Comparison of ENCODE assay signal across 8 cellular contexts in genomic region chr12:118376089-118377004, GRCh38. TPM values are rescaled to one million over a fixed set of nuclear protein-coding genes. Genes with fewer than 3 reads are reported as not detected.
DNase-seq lines count a peak whose midpoint lies in the region; ATAC-seq and TF ChIP-seq lines count a peak whose summit lies in the region.

Gene SUDS3, plus strand, starts transcription at chr12:118376555. Its CDS starts 137 bp downstream, at chr12:118376692.

- DNase-seq in Caki2 (ENCODE audit: low read depth) (peak; percentile 87), GM23338 (ENCODE audit: low spot score) (peak; percentile 95), NCI-H146 treated with DMSO at 0.1 percent for 48 hours (lab: John Stamatoyannopoulos, UW; ENCODE audit: unreplicated experiment) (peak; percentile 61), amniotic epithelial cell (ENCODE audit: low read depth) (peak; percentile 53), heart left ventricle (peak; percentile 90 to 96 (median 92)), pons (ENCODE audit: low spot score) (peak; percentile 90), tibial nerve (ENCODE audit: low spot score in 2 of 2) (peak; percentile 94 to 99)

- H3K27me3 Mint-ChIP-seq in GM23338 (ENCODE audit: insufficient read depth, low read depth, poor library complexity): peaks cover 11% of the 10 kb centered on the region
- H3K27me3 Mint-ChIP-seq in T-helper 1 cell treated with Interleukin-12 subunit alpha and Interleukin-12 subunit beta and Interleukin-4 antibody, amounts not matched to agents 30 μg/mL and 1 μg/mL, for 36 hours (ENCODE audit: low read depth): no peaks in the 10 kb centered on the region

- H3K9me3 ChIP-seq in heart left ventricle (no peaks in the 10 kb centered on the region), tibial nerve (no peaks in the 10 kb centered on the region)

- peak; percentile 26 for ATAC-seq in GM23338
- peak; percentile 8 to 49 (median 43) for ATAC-seq in heart left ventricle

- peak within 1 kb of the TSS; percentile 79 for H3K4me3 ChIP-seq in GM23338
- H3K4me3 ChIP-seq in heart left ventricle: peak within 1 kb of the TSS; percentile 85 to 100 (median 98)
- H3K4me3 ChIP-seq in tibial nerve: peak within 1 kb of the TSS; percentile 90 to 98 (median 92)

- H3K27me3 ChIP-seq in GM23338 (ENCODE audit: insufficient read depth) (peaks cover 7% of the 10 kb centered on the region), heart left ventricle (no peaks in the 10 kb centered on the region), tibial nerve (no peaks in the 10 kb centered on the region)

- H3K4me3 Mint-ChIP-seq in GM23338: peak within 1 kb of the TSS; percentile 80
- peak within 1 kb of the TSS; percentile 81 for H3K4me3 Mint-ChIP-seq in T-helper 1 cell treated with Interleukin-12 subunit alpha and Interleukin-12 subunit beta and Interleukin-4 antibody, amounts not matched to agents 30 μg/mL and 1 μg/mL, for 36 hours

- H3K4me1 ChIP-seq in GM23338 (ENCODE audit: insufficient read depth): peaks cover 16% of the 10 kb centered on the region
- H3K4me1 ChIP-seq in heart left ventricle: peaks cover 0 to 55% (median 29%) of the 10 kb centered on the region in 12 donors
- H3K4me1 ChIP-seq in tibial nerve: peaks cover 0 to 56% (median 14%) of the 10 kb centered on the region in 4 donors

- H3K79me2 ChIP-seq in GM23338 (replicated peaks; ENCODE audit: insufficient read depth): peaks cover 39% of the 10 kb centered on the region

- H3K36me3 ChIP-seq in GM23338 (ENCODE audit: insufficient read depth): peaks cover 18% of the 10 kb centered on the region
- H3K36me3 ChIP-seq in heart left ventricle: peaks cover 0 to 28% (median 22%) of the 10 kb centered on the region in 9 donors
- peaks cover 0 to 28% (median 4%) of the 10 kb centered on the region in 3 donors for H3K36me3 ChIP-seq in tibial nerve

- peak within 1 kb of the TSS; percentile 87; the same call in 1 of the 2 replicates for H2AFZ ChIP-seq in GM23338

- 0 out of 2 replicates have a peak, but pooled peaks cover 3% of the 10 kb centered on the region for H3F3A ChIP-seq in GM23338 (replicated peaks; ENCODE audit: low read depth)

- H3K4me1 Mint-ChIP-seq in GM23338: peaks cover 22% of the 10 kb centered on the region
- H3K4me1 Mint-ChIP-seq in T-helper 1 cell treated with Interleukin-12 subunit alpha and Interleukin-12 subunit beta and Interleukin-4 antibody, amounts not matched to agents 30 μg/mL and 1 μg/mL, for 36 hours (ENCODE audit: low read depth): peaks cover 36% of the 10 kb centered on the region

- in situ Hi-C loops in Caki2 (cut with HindIII; ENCODE audit: low pct_unique_long_range_greater_than_20kb, low sequenced_read_pairs): loop anchor here (5.0 kb wide), 1 partner anchor 194 kb away; no protein-coding TSS in a partner anchor

- TF ChIP-seq CTCF in GM23338 (conservative IDR thresholded peaks at IDR 0.05; ENCODE audit: low read depth in 2 of 2) (peak; percentile 86 to 93), heart left ventricle (IDR thresholded peaks at IDR 0.05) (peak; percentile 88 to 100 (median 97)), tibial nerve (IDR thresholded peaks at IDR 0.05) (peak; percentile 96 to 99 (median 99))

- peak within 1 kb of the TSS; percentile 99 for H3K27ac Mint-ChIP-seq in GM23338
- peak within 1 kb of the TSS; percentile 99 for H3K27ac Mint-ChIP-seq in T-helper 1 cell treated with Interleukin-12 subunit alpha and Interleukin-12 subunit beta and Interleukin-4 antibody, amounts not matched to agents 30 μg/mL and 1 μg/mL, for 36 hours

- peak within 1 kb of the TSS; percentile 90; the same call in 1 of the 2 replicates for H3K27ac ChIP-seq in GM23338 (ENCODE audit: low read depth)
- peak within 1 kb of the TSS; percentile 85 to 98 (median 94) for H3K27ac ChIP-seq in heart left ventricle
- H3K27ac ChIP-seq in tibial nerve: peak within 1 kb of the TSS; percentile 89 to 97 (median 94)

- peak; percentile 47 to 87 for TF ChIP-seq EP300 in tibial nerve (IDR thresholded peaks at IDR 0.05)

- peaks cover 17% of the 10 kb centered on the region for H3K36me3 Mint-ChIP-seq in GM23338 (ENCODE audit: low read depth)
- peaks cover 5% of the 10 kb centered on the region for H3K36me3 Mint-ChIP-seq in T-helper 1 cell treated with Interleukin-12 subunit alpha and Interleukin-12 subunit beta and Interleukin-4 antibody, amounts not matched to agents 30 μg/mL and 1 μg/mL, for 36 hours (ENCODE audit: low read depth)

- intact Hi-C loops in heart left ventricle (cut with DNase I): loop anchor here (1.0 to 10.0 kb wide), 10 partner anchors 194 to 504 kb away; partner anchors contain the start of gene WSB2 (in 2 of the 10)

- no peaks in the 10 kb centered on the region for H3K9me2 ChIP-seq in GM23338 (ENCODE audit: insufficient read depth)

- H3K4me2 ChIP-seq in GM23338: peak within 1 kb of the TSS; percentile 97

- WGBS in heart left ventricle, 4 donors: 0% methylated on average over 38 to 102 of the region's 102 CpGs
- 0% methylated on average over 47 to 74 of the region's 102 CpGs for WGBS in tibial nerve, 2 donors

- no peaks in the 10 kb centered on the region; the same call in 2 of the 3 replicates for H3K9me3 Mint-ChIP-seq in GM23338
- no peaks in the 10 kb centered on the region for H3K9me3 Mint-ChIP-seq in T-helper 1 cell treated with Interleukin-12 subunit alpha and Interleukin-12 subunit beta and Interleukin-4 antibody, amounts not matched to agents 30 μg/mL and 1 μg/mL, for 36 hours

- peak in 1 of 2 donors; percentile 64 for TF ChIP-seq POLR2A in heart left ventricle (IDR thresholded peaks at IDR 0.05)
- TF ChIP-seq POLR2A in tibial nerve (IDR thresholded peaks at IDR 0.05): peak in 1 of 2 donors; percentile 38

- H4K20me1 ChIP-seq in GM23338 (replicated peaks; ENCODE audit: insufficient read depth): peaks cover 19% of the 10 kb centered on the region

TF ChIP-seq in GM23338, 12 proteins besides CTCF, POLR2A, EP300 and RAD21:
- TF ChIP-seq POLR2AphosphoS5 (IDR thresholded peaks at IDR 0.05; ENCODE audit: low read depth) (peak; percentile 64), STAT1 (IDR thresholded peaks at IDR 0.05; ENCODE audit: unreplicated experiment) (no peak), EZH2phosphoT487 (IDR thresholded peaks at IDR 0.05; ENCODE audit: unreplicated experiment) (no peak), NANOG (IDR thresholded peaks at IDR 0.05; ENCODE audit: borderline replicate concordance) (peak; percentile 47; the same call in 1 of the 2 replicates), CREB1 (CRISPR knock-in tag; IDR thresholded peaks at IDR 0.05; ENCODE audit: low read depth) (peak; percentile 49)

RNA-seq across cellular contexts. Expression of gene SUDS3, which starts in this region (rescaled TPM):
- 21.3 and 39.4 TPM in 2 replicates for total RNA-seq in Caki2 (2014; rRNA removed; shearing (Covaris generic); ENCODE audit: low replicate concordance)
- 73.8 and 77.1 TPM in 2 replicates for total RNA-seq in GM23338 (2014; rRNA removed; shearing (Covaris generic))
- polyA plus RNA-seq in GM23338 (2016; fragmentation: Nextera tagmentation; extraction: Ambion mirVana): 53.0 and 56.9 TPM in 2 replicates
- 10 to 100 TPM; 18.8 to 32.1 (median 21.8) TPM for total RNA-seq in heart left ventricle
- 10 to 100 TPM in 1 of 2 donors, 1 to 10 TPM in 1; 8.0 to 16.8 TPM for polyA plus RNA-seq in heart left ventricle
- total RNA-seq in tibial nerve: 10 to 100 TPM; 33.9 to 92.0 (median 58.3) TPM

Comparison
In these comparisons a context has a peak if more than half of its experiments do, and no peak if none do; other contexts are left out.
1. Peak in every context shown above with its lines: DNase-seq, ATAC-seq, H3K4me3 ChIP-seq and H3K27ac ChIP-seq.